ENCODE assay signal across 8 cellular contexts in the genomic region with DNA sequence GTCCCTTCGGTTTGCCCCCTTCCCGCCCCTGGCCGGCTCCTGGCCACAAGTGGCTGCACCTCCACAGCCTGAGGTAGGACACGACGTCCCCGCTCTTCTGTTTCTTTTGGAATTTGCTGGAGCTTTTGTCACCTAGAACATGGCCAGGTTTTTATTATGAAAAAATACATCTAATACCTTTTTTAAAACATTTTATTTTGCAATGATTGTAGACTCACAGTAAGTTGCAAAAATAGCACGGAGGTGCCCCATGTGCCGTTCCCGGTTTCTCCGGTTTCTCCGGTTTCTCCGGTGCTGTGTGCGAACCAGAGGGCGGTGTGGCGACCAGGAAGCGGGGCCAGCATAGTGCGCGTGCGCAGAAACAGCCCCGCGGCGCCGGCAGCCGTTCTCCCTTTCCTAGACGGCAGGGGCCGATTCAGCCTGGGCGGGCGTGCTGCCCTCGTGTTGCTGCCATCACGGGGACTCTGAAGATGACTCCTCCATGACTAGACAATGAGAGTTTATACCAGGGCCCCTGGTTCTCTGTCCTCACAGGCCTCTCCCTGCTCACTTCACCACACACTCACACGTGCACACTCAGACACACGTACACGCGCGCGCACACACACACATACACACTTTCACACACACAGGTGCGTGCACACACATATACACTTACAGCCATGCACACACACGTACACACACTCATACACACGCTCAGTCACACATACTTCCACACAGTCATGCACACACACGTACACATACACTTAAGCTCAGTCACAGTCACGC.
DNase-seq lines count a peak whose midpoint lies in the region; ATAC-seq and FAIRE-seq lines count a peak whose summit lies in the region.

No MANE protein-coding gene starts in this region.

- no peaks in the 10 kb centered on the region for H3K36me3 Mint-ChIP-seq in naive thymus-derived CD4-positive, alpha-beta T cell
- peaks cover 0 to 4% of the 10 kb centered on the region in 2 donors for H3K36me3 Mint-ChIP-seq in stimulated activated naive B cell treated with anti-CD40 and anti-IgM and Interleukin-4, amounts not matched to agents 10 μg/mL and 1 μg/mL and 100 μg/mL, for 72 hours

- peaks cover 0 to 28% of the 10 kb centered on the region in 2 donors for H3K4me1 ChIP-seq in naive thymus-derived CD4-positive, alpha-beta T cell (ENCODE audit: control insufficient read depth in 2 of 2, insufficient read depth in 2 of 2, low read length in 2 of 2)

- CTCF ChIA-PET in naive thymus-derived CD4-positive, alpha-beta T cell (lab: Charles Lee): interaction anchor here (0.6 to 1.0 kb wide), 2 partner anchors 53 to 151 kb away, joined by 3 to 4 read pairs; no protein-coding TSS in a partner anchor

- ATAC-seq in HG03571 (IDR thresholded peaks at IDR 0.05; ENCODE audit: unreplicated experiment): peak; percentile 50
- peak; percentile 90 for ATAC-seq in esophagus mucosa
- peak; percentile 85 for ATAC-seq in naive thymus-derived CD4-positive, alpha-beta T cell
- ATAC-seq in stimulated activated naive B cell treated with anti-CD40 and anti-IgM and Interleukin-4, amounts not matched to agents 10 μg/mL and 1 μg/mL and 100 μg/mL, for 72 hours (replicated peaks): peak; percentile 56 to 67
- ATAC-seq in HG02840 (IDR thresholded peaks at IDR 0.05; ENCODE audit: low FRiP score, unreplicated experiment): no peak

- H3K27ac ChIP-seq in naive thymus-derived CD4-positive, alpha-beta T cell (ENCODE audit: low read depth, low read length): peak overlapping the region; percentile 49

- no peaks in the 10 kb centered on the region for H3K27me3 ChIP-seq in naive thymus-derived CD4-positive, alpha-beta T cell (ENCODE audit: control insufficient read depth in 2 of 2, insufficient read depth in 2 of 2, low read length in 2 of 2)

- no peaks in the 10 kb centered on the region for H3K9me3 ChIP-seq in naive thymus-derived CD4-positive, alpha-beta T cell (ENCODE audit: control insufficient read depth in 2 of 3, low read length in 3 of 3)

- H3K36me3 ChIP-seq in naive thymus-derived CD4-positive, alpha-beta T cell (ENCODE audit: control insufficient read depth in 2 of 3, insufficient read depth in 3 of 3, low read length in 3 of 3): no peaks in the 10 kb centered on the region

- DNase-seq in GM18507 (ENCODE audit: extremely low spot score, insufficient read length, low read depth): peak; percentile 64
- DNase-seq in OCI-M1 (lab: John Stamatoyannopoulos, UW): peak; percentile 86
- peak; percentile 83 for DNase-seq in activated T-cell treated with anti-CD3 and anti-CD28 coated beads for 48 hours (ENCODE audit: low read depth)
- peak; percentile 71 to 85 (median 82) for DNase-seq in naive thymus-derived CD4-positive, alpha-beta T cell
- DNase-seq in stimulated activated naive B cell treated with anti-CD40 and anti-IgM and Interleukin-4, amounts not matched to agents 10 μg/mL and 1 μg/mL and 100 μg/mL, for 72 hours: peak; percentile 72

- H3K27me3 Mint-ChIP-seq in naive thymus-derived CD4-positive, alpha-beta T cell: peaks cover 0 to 8% (median 2%) of the 10 kb centered on the region in 5 donors
- H3K27me3 Mint-ChIP-seq in stimulated activated naive B cell treated with anti-CD40 and anti-IgM and Interleukin-4, amounts not matched to agents 10 μg/mL and 1 μg/mL and 100 μg/mL, for 72 hours: peaks cover 6 to 8% of the 10 kb centered on the region in 2 donors

- H3K9me3 Mint-ChIP-seq in naive thymus-derived CD4-positive, alpha-beta T cell: peaks cover 0 to 3% (median 0%) of the 10 kb centered on the region in 11 donors
- H3K9me3 Mint-ChIP-seq in stimulated activated naive B cell treated with anti-CD40 and anti-IgM and Interleukin-4, amounts not matched to agents 10 μg/mL and 1 μg/mL and 100 μg/mL, for 72 hours: no peaks in the 10 kb centered on the region

- peak overlapping the region; percentile 78 to 97 (median 86) for H3K4me3 Mint-ChIP-seq in naive thymus-derived CD4-positive, alpha-beta T cell
- peak overlapping the region; percentile 81 to 83 for H3K4me3 Mint-ChIP-seq in stimulated activated naive B cell treated with anti-CD40 and anti-IgM and Interleukin-4, amounts not matched to agents 10 μg/mL and 1 μg/mL and 100 μg/mL, for 72 hours

- peak overlapping the region; percentile 65 for H3K4me3 ChIP-seq in naive thymus-derived CD4-positive, alpha-beta T cell (ENCODE audit: low read length)

- peaks cover 32 to 55% (median 39%) of the 10 kb centered on the region in 7 donors for H3K4me1 Mint-ChIP-seq in naive thymus-derived CD4-positive, alpha-beta T cell
- peaks cover 24 to 38% of the 10 kb centered on the region in 2 donors for H3K4me1 Mint-ChIP-seq in stimulated activated naive B cell treated with anti-CD40 and anti-IgM and Interleukin-4, amounts not matched to agents 10 μg/mL and 1 μg/mL and 100 μg/mL, for 72 hours

- FAIRE-seq in GM18507 (lab: Jason Lieb, UNC): peak; percentile 75

- peak overlapping the region; percentile 48 to 99 (median 85) for H3K27ac Mint-ChIP-seq in naive thymus-derived CD4-positive, alpha-beta T cell
- H3K27ac Mint-ChIP-seq in stimulated activated naive B cell treated with anti-CD40 and anti-IgM and Interleukin-4, amounts not matched to agents 10 μg/mL and 1 μg/mL and 100 μg/mL, for 72 hours: peak overlapping the region; percentile 85

- POLR2A ChIA-PET in naive thymus-derived CD4-positive, alpha-beta T cell (lab: Charles Lee): interaction anchor here (0.6 to 0.9 kb wide), 2 partner anchors 14 to 266 kb away, joined by 3 read pairs; no protein-coding TSS in a partner anchor

- intact Hi-C loops in naive thymus-derived CD4-positive, alpha-beta T cell (cut with micrococcal nuclease): loop anchor here (1.0 to 5.0 kb wide), 5 partner anchors 14 to 444 kb away; a partner anchor contains a TSS
